In genomic region chr6:40227735-40228134, GRCh38 we compare ENCODE assay signal across 9 cellular contexts.
"Had no signal": no experiment of that assay in that cellular context is flagged by ENCODE, and none has a peak within 500 bp of the region (broad histone marks: within the 10 kb centered on the region; RNA-seq: fewer than 3 reads in every experiment).

No MANE protein-coding gene starts in this region.

- DNase-seq: GM23248, H7, HFFc6, KBM-7 had no signal

- H3K4me1 ChIP-seq: HAP-1 had no signal

- H3K4me3 ChIP-seq: GM23248, HAP-1 had no signal

- H3K36me3 ChIP-seq: HAP-1 had no signal

- H3K4me2 ChIP-seq: KMS-11 had no signal

- H3K9me3 ChIP-seq: HAP-1 had no signal

- H2AFZ ChIP-seq: GM23248 had no signal

- H3K27ac ChIP-seq: GM23248, HL-60, KMS-11 had no signal

- ATAC-seq: HCT116, HepG2 had no signal

- H3K9ac ChIP-seq: GM23248, KMS-11 had no signal
